9 cellular contexts compared by ENCODE assay signal in genomic region chr6:127457444-127458064, GRCh38. TPM values are rescaled to one million over a fixed set of nuclear protein-coding genes. Genes with fewer than 3 reads are reported as not detected.
A peak's percentile ranks its signal among the peaks of the same experiment; 100 is the strongest.
DNase-seq lines count a peak whose midpoint lies in the region; ATAC-seq and TF ChIP-seq lines count a peak whose summit lies in the region.
"Had no signal": no experiment of that assay in that cellular context is flagged by ENCODE, and none has a peak within 500 bp of the region (broad histone marks: within the 10 kb centered on the region; RNA-seq: fewer than 3 reads in every experiment).

No MANE protein-coding gene starts in this region.

- intact Hi-C loops in activated CD4-positive, alpha-beta memory T cell treated with anti-CD3 and anti-CD28 coated beads for 36 hours (cut with micrococcal nuclease): no loop called here

- H3K4me1 ChIP-seq in liver (ENCODE audit: control insufficient read depth in 4 of 4, insufficient read depth in 4 of 4, low read length in 3 of 4): peaks cover 2 to 29% (median 19%) of the 10 kb centered on the region in 4 donors
- peaks cover 0 to 41% (median 14%) of the 10 kb centered on the region in 4 donors for H3K4me1 ChIP-seq in tibial nerve

- TF ChIP-seq CTCF in brain microvascular endothelial cell (IDR thresholded peaks at IDR 0.05; ENCODE audit: low read depth, low read length, missing control alignments) (no peak), liver (IDR thresholded peaks at IDR 0.05; ENCODE audit: low read depth, low read length, missing input control) (no peak), tibial nerve (IDR thresholded peaks at IDR 0.05) (no peak)

- H3K27me3 ChIP-seq in brain microvascular endothelial cell (replicated peaks): no peaks in the 10 kb centered on the region
- no peaks in the 10 kb centered on the region for H3K27me3 ChIP-seq in liver (ENCODE audit: control insufficient read depth in 4 of 4, insufficient read depth in 4 of 4, low read length in 3 of 4)
- no peaks in the 10 kb centered on the region for H3K27me3 ChIP-seq in tibial nerve

- TF ChIP-seq POLR2A in tibial nerve (IDR thresholded peaks at IDR 0.05): no peak

- H3K27me3 Mint-ChIP-seq in activated CD4-positive, alpha-beta memory T cell treated with anti-CD3 and anti-CD28 coated beads for 36 hours: no peaks in the 10 kb centered on the region
- no peaks in the 10 kb centered on the region for H3K27me3 Mint-ChIP-seq in activated T-helper 17 cell treated with anti-CD3 and anti-CD28 coated beads, Interleukin-2, amount 50 U/mL, for 72 hours

- H3K27ac ChIP-seq in brain microvascular endothelial cell (no peak overlapping the region), liver (ENCODE audit: low read depth in 1 of 2, low read length in 2 of 2) (no peak overlapping the region), tibial nerve (peak overlapping the region in 3 of 4 donors; percentile 78 to 85 (median 84))

- peak in 1 of 2 donors; percentile 2 for TF ChIP-seq RAD21 in liver (IDR thresholded peaks at IDR 0.05)

- H3K4me1 Mint-ChIP-seq in activated CD4-positive, alpha-beta memory T cell treated with anti-CD3 and anti-CD28 coated beads for 36 hours (ENCODE audit: low read depth): peaks cover 2% of the 10 kb centered on the region
- no peaks in the 10 kb centered on the region for H3K4me1 Mint-ChIP-seq in activated T-helper 17 cell treated with anti-CD3 and anti-CD28 coated beads, Interleukin-2, amount 50 U/mL, for 72 hours

- ATAC-seq in activated T-helper 17 cell treated with anti-CD3 and anti-CD28 coated beads, Interleukin-2, amount 50 U/mL, for 72 hours (replicated peaks): no peak

- no peaks in the 10 kb centered on the region for H3K9me3 ChIP-seq in liver (ENCODE audit: control insufficient read depth in 4 of 4, low read length in 3 of 4)
- no peaks in the 10 kb centered on the region for H3K9me3 ChIP-seq in tibial nerve

- no peak overlapping the region for H3K27ac Mint-ChIP-seq in activated CD4-positive, alpha-beta memory T cell treated with anti-CD3 and anti-CD28 coated beads for 36 hours
- no peak overlapping the region for H3K27ac Mint-ChIP-seq in activated T-helper 17 cell treated with anti-CD3 and anti-CD28 coated beads, Interleukin-2, amount 50 U/mL, for 72 hours

- H3K9me3 Mint-ChIP-seq in activated CD4-positive, alpha-beta memory T cell treated with anti-CD3 and anti-CD28 coated beads for 36 hours: no peaks in the 10 kb centered on the region
- no peaks in the 10 kb centered on the region for H3K9me3 Mint-ChIP-seq in activated T-helper 17 cell treated with anti-CD3 and anti-CD28 coated beads, Interleukin-2, amount 50 U/mL, for 72 hours

- no peaks in the 10 kb centered on the region for H3K36me3 ChIP-seq in brain microvascular endothelial cell (replicated peaks)
- H3K36me3 ChIP-seq in liver (ENCODE audit: control insufficient read depth in 4 of 4, insufficient read depth in 3 of 4, low read depth in 1 of 4, low read length in 3 of 4): no peaks in the 10 kb centered on the region
- no peaks in the 10 kb centered on the region for H3K36me3 ChIP-seq in tibial nerve

- no peaks in the 10 kb centered on the region for H3K36me3 Mint-ChIP-seq in activated CD4-positive, alpha-beta memory T cell treated with anti-CD3 and anti-CD28 coated beads for 36 hours
- peaks cover 23% of the 10 kb centered on the region for H3K36me3 Mint-ChIP-seq in activated T-helper 17 cell treated with anti-CD3 and anti-CD28 coated beads, Interleukin-2, amount 50 U/mL, for 72 hours (ENCODE audit: low read depth)

- in situ Hi-C loops in brain microvascular endothelial cell (cut with HindIII; ENCODE audit: low pct_ligation_motif_present, low sequenced_read_pairs): no loop called here

- H3K4me3 Mint-ChIP-seq in activated CD4-positive, alpha-beta memory T cell treated with anti-CD3 and anti-CD28 coated beads for 36 hours: no peak overlapping the region
- no peak overlapping the region for H3K4me3 Mint-ChIP-seq in activated T-helper 17 cell treated with anti-CD3 and anti-CD28 coated beads, Interleukin-2, amount 50 U/mL, for 72 hours

- no peak overlapping the region for H3K9ac ChIP-seq in liver (ENCODE audit: low read depth in 1 of 2, low read length in 2 of 2)

- 20% methylated on average over 3 of the region's 3 CpGs for WGBS in liver
- 14 to 18% methylated on average over 3 of the region's 3 CpGs for WGBS in tibial nerve, 2 donors

- peak in 1 of 2 donors; percentile 77 for TF ChIP-seq EP300 in tibial nerve (IDR thresholded peaks at IDR 0.05)

- no peak overlapping the region for H3K4me3 ChIP-seq in brain microvascular endothelial cell (ENCODE audit: low read depth, low read length)
- H3K4me3 ChIP-seq in liver (ENCODE audit: low read depth in 1 of 3, low read length in 3 of 3): no peak overlapping the region
- H3K4me3 ChIP-seq in tibial nerve: peak overlapping the region in 1 of 4 donors; percentile 41

- POLR2A ChIA-PET in activated CD4-positive, alpha-beta memory T cell treated with anti-CD3 and anti-CD28 coated beads for 36 hours (lab: Charles Lee): no interaction called here

- CTCF ChIA-PET in activated CD4-positive, alpha-beta memory T cell treated with anti-CD3 and anti-CD28 coated beads for 36 hours (lab: Charles Lee): interaction anchor here (0.7 to 1.4 kb wide), 3 partner anchors 9 to 81 kb away, joined by 3 read pairs; no protein-coding TSS in a partner anchor

- peak; percentile 32 for DNase-seq in M059J (ENCODE audit: low read depth)
- peak; percentile 27 for DNase-seq in brain microvascular endothelial cell
- peak in 1 of 2 donors; percentile 30 for DNase-seq in tibial nerve (ENCODE audit: low spot score in 2 of 2)
- no peak for DNase-seq in NCI-H526 (lab: John Stamatoyannopoulos, UW)
- DNase-seq in activated CD4-positive, alpha-beta memory T cell treated with anti-CD3 and anti-CD28 coated beads for 36 hours: no peak
- no peak for DNase-seq in SW480 (ENCODE audit: low spot score)
- DNase-seq: stimulated activated naive CD4-positive, alpha-beta T cell had no signal

TF ChIP-seq in liver, 16 proteins besides CTCF, POLR2A, EP300 and RAD21 (continues in another document):
- TF ChIP-seq JUND (IDR thresholded peaks at IDR 0.05): no peak
- TF ChIP-seq TAF1 (conservative IDR thresholded peaks at IDR 0.05): no peak
- no peak for TF ChIP-seq ATF3 (IDR thresholded peaks at IDR 0.05)
- peak; percentile 11 to 39 for TF ChIP-seq RXRA (IDR thresholded peaks at IDR 0.05)
- TF ChIP-seq FOXA1 (IDR thresholded peaks at IDR 0.05): no peak
- TF ChIP-seq HNF4G (IDR thresholded peaks at IDR 0.05): no peak
- no peak for TF ChIP-seq SP1 (IDR thresholded peaks at IDR 0.05)
- TF ChIP-seq YY1 (IDR thresholded peaks at IDR 0.05): peak; percentile 22
- TF ChIP-seq GABPA (IDR thresholded peaks at IDR 0.05 in 1 of 2, conservative IDR thresholded peaks at IDR 0.05 in 1 of 2): no peak
- TF ChIP-seq FOXA2 (IDR thresholded peaks at IDR 0.05): no peak
- peak in 1 of 2 donors; percentile 9 for TF ChIP-seq HNF4A (conservative IDR thresholded peaks at IDR 0.05)
- no peak for TF ChIP-seq EGR1 (IDR thresholded peaks at IDR 0.05; ENCODE audit: low read depth in 2 of 2)
- TF ChIP-seq REST (IDR thresholded peaks at IDR 0.05): no peak

RNA-seq across cellular contexts. Expression of gene KIAA0408, which starts 1.6 kb away (rescaled TPM):
- 2.2 and 3.0 TPM in 2 replicates for total RNA-seq in M059J (2014; rRNA removed; shearing (Covaris generic))
- total RNA-seq in liver (under 1 TPM in 1 of 2 donors, not detected in 1; 0.28 TPM), tibial nerve (10 to 100 TPM in 3 of 4 donors, 1 to 10 TPM in 1; 8.4 to 16.5 (median 11.8) TPM)
- polyA plus RNA-seq in liver: under 1 TPM in 1 of 2 donors, not detected in 1; 0.07 TPM
- total RNA-seq in activated CD4-positive, alpha-beta memory T cell treated with anti-CD3 and anti-CD28 coated beads for 36 hours: 1 to 10 TPM; 6.0 to 6.5 TPM
- total RNA-seq in activated T-helper 17 cell treated with anti-CD3 and anti-CD28 coated beads, Interleukin-2, amount 50 U/mL, for 72 hours: 10 to 100 TPM; 10.8 to 13.8 TPM

Comparison
In these comparisons a context has a peak if more than half of its experiments do, and no peak if none do; other contexts are left out.
1. DNase-seq: peak in M059J (single experiment) and brain microvascular endothelial cell (single experiment); none in NCI-H526 (0 of 2), activated CD4-positive, alpha-beta memory T cell treated with anti-CD3 and anti-CD28 coated beads for 36 hours (single experiment) and SW480 (single experiment).
2. H3K27ac ChIP-seq: peak in tibial nerve (3 of 4); none in brain microvascular endothelial cell (single experiment) and liver (0 of 2).